12 cellular contexts compared by ENCODE assay signal in genomic region chr1:91015794-91016550, GRCh38. TPM values are rescaled to one million over a fixed set of nuclear protein-coding genes. Genes with fewer than 3 reads are reported as not detected.
A peak's percentile ranks its signal among the peaks of the same experiment; 100 is the strongest.
DNase-seq lines count a peak whose midpoint lies in the region; ATAC-seq, FAIRE-seq and TF ChIP-seq lines count a peak whose summit lies in the region.
"Had no signal": no experiment of that assay in that cellular context is flagged by ENCODE, and none has a peak within 500 bp of the region (broad histone marks: within the 10 kb centered on the region; RNA-seq: fewer than 3 reads in every experiment).

No MANE protein-coding gene starts in this region.

- peaks cover 58 to 67% of the 10 kb centered on the region in 2 donors for H3K4me1 Mint-ChIP-seq in natural killer cell treated with Interleukin-12 subunit alpha and Interleukin-12 subunit beta and Interleukin-15 and Interleukin-18, amount 100 ng/mL, for 72 hours (ENCODE audit: low read depth in 2 of 2)

- dilution Hi-C loops in mammary epithelial cell (cut with HindIII; ENCODE audit: low sequenced_read_pairs): no loop called here

- peaks cover 5% of the 10 kb centered on the region for H3K36me3 Mint-ChIP-seq in natural killer cell treated with Interleukin-12 subunit alpha and Interleukin-12 subunit beta and Interleukin-15 and Interleukin-18, amount 100 ng/mL, for 72 hours

- H3K27ac Mint-ChIP-seq in natural killer cell treated with Interleukin-12 subunit alpha and Interleukin-12 subunit beta and Interleukin-15 and Interleukin-18, amount 100 ng/mL, for 72 hours: no peak overlapping the region

- H3K27me3 Mint-ChIP-seq in natural killer cell treated with Interleukin-12 subunit alpha and Interleukin-12 subunit beta and Interleukin-15 and Interleukin-18, amount 100 ng/mL, for 72 hours: no peaks in the 10 kb centered on the region
- H3K27me3 Mint-ChIP-seq: activated B cell treated with CpG ODN at 0.5 μM for 24 hours had no signal

- peak in 1 of 2 donors; percentile 32 for ATAC-seq in natural killer cell treated with Interleukin-12 subunit alpha and Interleukin-12 subunit beta and Interleukin-15 and Interleukin-18, amount 100 ng/mL, for 72 hours
- no peak for ATAC-seq in HG03095 (IDR thresholded peaks at IDR 0.05; ENCODE audit: unreplicated experiment)
- no peak for ATAC-seq in HG02938 (IDR thresholded peaks at IDR 0.05; ENCODE audit: unreplicated experiment)

- no peak for DNase-seq in GM12891 (ENCODE audit: insufficient read length, low spot score)
- peak; percentile 40 for DNase-seq in NCI-H2029 treated with DMSO at 0.1 percent for 48 hours (lab: John Stamatoyannopoulos, UW)
- peak; percentile 79 for DNase-seq in mammary epithelial cell
- DNase-seq in natural killer cell treated with Interleukin-12 subunit alpha and Interleukin-12 subunit beta and Interleukin-15 and Interleukin-18, amount 100 ng/mL, for 72 hours (ENCODE audit: low spot score): no peak
- no peak for DNase-seq in NCI-H187 (lab: John Stamatoyannopoulos, UW)
- DNase-seq in NCI-H1694 (lab: John Stamatoyannopoulos, UW): no peak
- DNase-seq: activated B cell treated with CpG ODN at 0.5 μM for 24 hours, anterior cingulate cortex, testis had no signal

- no peaks in the 10 kb centered on the region for H3K9me3 ChIP-seq in mammary epithelial cell (replicated peaks; ENCODE audit: insufficient read depth, low read length)
- H3K9me3 ChIP-seq: testis had no signal

- TF ChIP-seq CTCF in mammary epithelial cell (conservative IDR thresholded peaks at IDR 0.05 in 1 of 2, IDR thresholded peaks at IDR 0.05 in 1 of 2; ENCODE audit: extremely low read depth in 1 of 2, insufficient read depth in 1 of 2, low read depth in 1 of 2, low read length in 2 of 2): no peak

- peak overlapping the region; percentile 20 for H3K4me3 Mint-ChIP-seq in natural killer cell treated with Interleukin-12 subunit alpha and Interleukin-12 subunit beta and Interleukin-15 and Interleukin-18, amount 100 ng/mL, for 72 hours
- H3K4me3 Mint-ChIP-seq: activated B cell treated with CpG ODN at 0.5 μM for 24 hours had no signal

- peaks cover 32% of the 10 kb centered on the region for H3K4me1 ChIP-seq in mammary epithelial cell (ENCODE audit: insufficient read depth, low read length)
- H3K4me1 ChIP-seq: testis had no signal

- CTCF ChIA-PET in mammary epithelial cell (lab: Charles Lee; ENCODE audit: low non-redundant PET): no interaction called here

- BruUV-seq in mammary epithelial cell (replicated peaks; lab: Mats Ljungman, UMichigan): TSS peak; percentile 91

- no peaks in the 10 kb centered on the region for H3K36me3 ChIP-seq in mammary epithelial cell (ENCODE audit: insufficient read depth, low read length)

- peak overlapping the region; percentile 61 for H3K4me2 ChIP-seq in mammary epithelial cell (ENCODE audit: insufficient read depth, low read depth, low read length)

- no peaks in the 10 kb centered on the region for H4K20me1 ChIP-seq in mammary epithelial cell (ENCODE audit: insufficient read depth, low read length)

- H3K27me3 ChIP-seq in mammary epithelial cell (ENCODE audit: insufficient read depth, low read length): no peaks in the 10 kb centered on the region
- H3K27me3 ChIP-seq: testis had no signal

- no peaks in the 10 kb centered on the region for H3K9me3 Mint-ChIP-seq in natural killer cell treated with Interleukin-12 subunit alpha and Interleukin-12 subunit beta and Interleukin-15 and Interleukin-18, amount 100 ng/mL, for 72 hours
- H3K9me3 Mint-ChIP-seq: activated B cell treated with CpG ODN at 0.5 μM for 24 hours had no signal

- FAIRE-seq in GM12891 (lab: Jason Lieb, UNC): peak; percentile 35
- FAIRE-seq: G401.6 had no signal

- no peak for TF ChIP-seq POLR2A in GM12891 (IDR thresholded peaks at IDR 0.05; ENCODE audit: low read depth, low read length)

- H2AFZ ChIP-seq in mammary epithelial cell (ENCODE audit: low read depth, low read length): no peak overlapping the region

- in situ Hi-C loops in mammary epithelial cell (cut with MboI; ENCODE audit: low sequenced_read_pairs in 2 of 2): no loop called here

- peaks cover 92% of the 10 kb centered on the region for H3K79me2 ChIP-seq in mammary epithelial cell (ENCODE audit: insufficient read depth, low read length)

- no peak overlapping the region for H3K4me3 ChIP-seq in mammary epithelial cell (replicated peaks in 1 of 3; ENCODE audit: insufficient read depth in 1 of 3, low read depth in 2 of 3, low read length in 3 of 3)
- H3K4me3 ChIP-seq: testis had no signal

- intact Hi-C loops in mammary epithelial cell (cut with micrococcal nuclease): loop anchor here (5.0 kb wide), 1 partner anchor 44 kb away; no protein-coding TSS in a partner anchor

- no peak overlapping the region for H3K9ac ChIP-seq in mammary epithelial cell (ENCODE audit: insufficient read depth, low read length)

- peak overlapping the region; percentile 91 for H3K27ac ChIP-seq in mammary epithelial cell (ENCODE audit: insufficient read depth, low read depth, low read length)
- H3K27ac ChIP-seq: testis had no signal

TF ChIP-seq in GM12891, 5 proteins besides CTCF, POLR2A, EP300 and RAD21:
- TF ChIP-seq PAX5 (IDR thresholded peaks at IDR 0.05; ENCODE audit: insufficient read depth, low read length, severe bottlenecking): no peak
- no peak for TF ChIP-seq SPI1 (IDR thresholded peaks at IDR 0.05; ENCODE audit: low read depth, low read length)
TF ChIP-seq in GM12891: peak in this region for 0.

RNA-seq across cellular contexts. Expression of gene ZNF644, which starts 5.9 kb away (rescaled TPM):
- polyA plus RNA-seq in GM12891 (2012; ENCODE audit: low read depth, missing spikeins): 8.4 TPM
- 10 to 100 TPM; 45.1 to 77.3 TPM for total RNA-seq in mammary epithelial cell
- polyA plus RNA-seq in mammary epithelial cell: 11.0 TPM
- polyA minus RNA-seq in mammary epithelial cell: 92.6 TPM
- 10 to 100 TPM; 58.4 to 76.6 TPM for total RNA-seq in natural killer cell treated with Interleukin-12 subunit alpha and Interleukin-12 subunit beta and Interleukin-15 and Interleukin-18, amount 100 ng/mL, for 72 hours

Comparison
In these comparisons a context has a peak if more than half of its experiments do, and no peak if none do; other contexts are left out.
1. DNase-seq: peak in NCI-H2029 treated with DMSO at 0.1 percent for 48 hours (single experiment) and mammary epithelial cell (single experiment); none in GM12891 (single experiment), natural killer cell treated with Interleukin-12 subunit alpha and Interleukin-12 subunit beta and Interleukin-15 and Interleukin-18, amount 100 ng/mL, for 72 hours (single experiment), NCI-H187 (0 of 2) and NCI-H1694 (single experiment).